Comparison of ENCODE assay signal across 1 cellular context in genomic region chr16:3305109-3306068, GRCh38.
TF ChIP-seq lines count a peak whose summit lies in the region.

TSS of gene TIGD7 (minus strand) at chr16:3305430. CDS start at chr16:3300614, 4,816 bp downstream.
TSS of gene ZNF75A (plus strand) at chr16:3305497. CDS start at chr16:3308429, 2,932 bp downstream.

TF ChIP-seq in HEK293, 187 proteins besides CTCF, POLR2A, EP300 and RAD21 (continued from another document and continues in another):
- TF ChIP-seq PBX3 (CRISPR knock-in tag; IDR thresholded peaks at IDR 0.05) (0 out of 2 replicates have a peak, but pooled peaks have one; percentile 53), ZNF76 (tag by site-specific recombination; IDR thresholded peaks at IDR 0.05; ENCODE audit: borderline replicate concordance, low read depth) (peak; percentile 36; the same call in 1 of the 2 replicates), ZNF211 (tag by site-specific recombination; IDR thresholded peaks at IDR 0.05; ENCODE audit: low read depth) (no peak), ZNF510 (tag by site-specific recombination; IDR thresholded peaks at IDR 0.05; ENCODE audit: insufficient replicate concordance) (no peak), ZNF292 (tag by site-specific recombination; IDR thresholded peaks at IDR 0.05; ENCODE audit: borderline replicate concordance, low read depth) (no peak), RBAK (tag by site-specific recombination; IDR thresholded peaks at IDR 0.05) (no peak), KLF9 (tag by site-specific recombination; IDR thresholded peaks at IDR 0.05; ENCODE audit: low read depth) (peak; percentile 43; the same call in 1 of the 2 replicates), ZNF26 (tag by site-specific recombination; IDR thresholded peaks at IDR 0.05) (no peak), GLIS1 (tag by site-specific recombination; IDR thresholded peaks at IDR 0.05) (no peak), BCL6B (tag by site-specific recombination; IDR thresholded peaks at IDR 0.05) (no peak), ZNF37A (tag by site-specific recombination; IDR thresholded peaks at IDR 0.05) (no peak), ZNF341 (tag by site-specific recombination; IDR thresholded peaks at IDR 0.05; ENCODE audit: low read depth) (0 out of 2 replicates have a peak, but pooled peaks have one; percentile 5), ZNF585B (tag by site-specific recombination; IDR thresholded peaks at IDR 0.05) (no peak; the same call in 1 of the 2 replicates), ZNF623 (tag by site-specific recombination; IDR thresholded peaks at IDR 0.05) (no peak), HOXC10 (CRISPR knock-in tag; IDR thresholded peaks at IDR 0.05) (no peak), ZNF639 (tag by site-specific recombination; IDR thresholded peaks at IDR 0.05) (no peak), YY1 (tag by site-specific recombination; IDR thresholded peaks at IDR 0.05) (peak; percentile 89), ZNF426 (tag by site-specific recombination; IDR thresholded peaks at IDR 0.05) (no peak), ZNF157 (tag by site-specific recombination; IDR thresholded peaks at IDR 0.05) (no peak), ZNF433 (tag by site-specific recombination; IDR thresholded peaks at IDR 0.05; ENCODE audit: low read depth) (no peak), ZNF488 (tag by site-specific recombination; IDR thresholded peaks at IDR 0.05) (no peak), ZNF626 (tag by site-specific recombination; IDR thresholded peaks at IDR 0.05) (no peak), ZNF704 (tag by site-specific recombination; IDR thresholded peaks at IDR 0.05) (no peak), ZNF610 (tag by site-specific recombination; IDR thresholded peaks at IDR 0.05; ENCODE audit: borderline replicate concordance) (peak; percentile 89), ZSCAN23 (tag by site-specific recombination; IDR thresholded peaks at IDR 0.05) (no peak), KLF8 (tag by site-specific recombination; IDR thresholded peaks at IDR 0.05) (peak; percentile 45; the same call in 1 of the 2 replicates), SP2 (tag by site-specific recombination; IDR thresholded peaks at IDR 0.05) (peak; percentile 80), ZBTB26 (tag by site-specific recombination; optimal IDR thresholded peaks at IDR 0.05) (peak; percentile 82), SALL2 (tag by site-specific recombination; IDR thresholded peaks at IDR 0.05; ENCODE audit: borderline replicate concordance) (no peak), ZNF664 (tag by site-specific recombination; IDR thresholded peaks at IDR 0.05) (no peak), SETDB1 (IDR thresholded peaks at IDR 0.05; ENCODE audit: insufficient read length, low read length) (peak; percentile 87), ZNF549 (tag by site-specific recombination; IDR thresholded peaks at IDR 0.05) (no peak), PRDM1 (tag by site-specific recombination; IDR thresholded peaks at IDR 0.05) (no peak), YY2 (tag by site-specific recombination; IDR thresholded peaks at IDR 0.05) (peak; percentile 95), ZNF518A (tag by site-specific recombination; conservative IDR thresholded peaks at IDR 0.05; ENCODE audit: low read depth) (peak; percentile 95)
- TF ChIP-seq, protein P1, sequence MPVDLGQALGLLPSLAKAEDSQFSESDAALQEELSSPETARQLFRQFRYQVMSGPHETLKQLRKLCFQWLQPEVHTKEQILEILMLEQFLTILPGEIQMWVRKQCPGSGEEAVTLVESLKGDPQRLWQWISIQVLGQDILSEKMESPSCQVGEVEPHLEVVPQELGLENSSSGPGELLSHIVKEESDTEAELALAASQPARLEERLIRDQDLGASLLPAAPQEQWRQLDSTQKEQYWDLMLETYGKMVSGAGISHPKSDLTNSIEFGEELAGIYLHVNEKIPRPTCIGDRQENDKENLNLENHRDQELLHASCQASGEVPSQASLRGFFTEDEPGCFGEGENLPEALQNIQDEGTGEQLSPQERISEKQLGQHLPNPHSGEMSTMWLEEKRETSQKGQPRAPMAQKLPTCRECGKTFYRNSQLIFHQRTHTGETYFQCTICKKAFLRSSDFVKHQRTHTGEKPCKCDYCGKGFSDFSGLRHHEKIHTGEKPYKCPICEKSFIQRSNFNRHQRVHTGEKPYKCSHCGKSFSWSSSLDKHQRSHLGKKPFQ (tag by site-specific recombination; IDR thresholded peaks at IDR 0.05), result no peak
- TF ChIP-seq, protein P2, sequence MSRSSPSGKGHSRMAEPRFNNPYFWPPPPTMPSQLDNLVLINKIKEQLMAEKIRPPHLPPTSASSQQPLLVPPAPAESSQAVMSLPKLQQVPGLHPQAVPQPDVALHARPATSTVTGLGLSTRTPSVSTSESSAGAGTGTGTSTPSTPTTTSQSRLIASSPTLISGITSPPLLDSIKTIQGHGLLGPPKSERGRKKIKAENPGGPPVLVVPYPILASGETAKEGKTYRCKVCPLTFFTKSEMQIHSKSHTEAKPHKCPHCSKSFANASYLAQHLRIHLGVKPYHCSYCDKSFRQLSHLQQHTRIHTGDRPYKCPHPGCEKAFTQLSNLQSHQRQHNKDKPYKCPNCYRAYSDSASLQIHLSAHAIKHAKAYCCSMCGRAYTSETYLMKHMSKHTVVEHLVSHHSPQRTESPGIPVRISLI (tag by site-specific recombination; IDR thresholded peaks at IDR 0.05), result no peak
- TF ChIP-seq, protein P3, sequence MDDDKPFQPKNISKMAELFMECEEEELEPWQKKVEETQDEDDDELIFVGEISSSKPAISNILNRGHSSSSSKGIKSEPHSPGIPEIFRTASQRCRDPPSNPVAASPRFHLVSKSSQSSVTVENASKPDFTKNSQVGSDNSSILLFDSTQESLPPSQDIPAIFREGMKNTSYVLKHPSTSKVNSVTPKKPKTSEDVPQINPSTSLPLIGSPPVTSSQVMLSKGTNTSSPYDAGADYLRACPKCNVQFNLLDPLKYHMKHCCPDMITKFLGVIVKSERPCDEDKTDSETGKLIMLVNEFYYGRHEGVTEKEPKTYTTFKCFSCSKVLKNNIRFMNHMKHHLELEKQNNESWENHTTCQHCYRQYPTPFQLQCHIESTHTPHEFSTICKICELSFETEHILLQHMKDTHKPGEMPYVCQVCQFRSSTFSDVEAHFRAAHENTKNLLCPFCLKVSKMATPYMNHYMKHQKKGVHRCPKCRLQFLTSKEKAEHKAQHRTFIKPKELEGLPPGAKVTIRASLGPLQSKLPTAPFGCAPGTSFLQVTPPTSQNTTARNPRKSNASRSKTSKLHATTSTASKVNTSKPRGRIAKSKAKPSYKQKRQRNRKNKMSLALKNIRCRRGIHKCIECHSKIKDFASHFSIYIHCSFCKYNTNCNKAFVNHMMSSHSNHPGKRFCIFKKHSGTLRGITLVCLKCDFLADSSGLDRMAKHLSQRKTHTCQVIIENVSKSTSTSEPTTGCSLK (tag by site-specific recombination; IDR thresholded peaks at IDR 0.05), result no peak
